Comparison of ENCODE assay signal across 1 cellular context in genomic region chr1:9328201-9328600, GRCh38.
A peak's percentile ranks its signal among the peaks of the same experiment; 100 is the strongest.
TF ChIP-seq lines count a peak whose summit lies in the region.

No MANE protein-coding gene starts in this region.

TF ChIP-seq in K562, 482 proteins besides CTCF, POLR2A, EP300 and RAD21:
- TF ChIP-seq ZNF239 (CRISPR knock-in tag; IDR thresholded peaks at IDR 0.05) (peak; percentile 97), HDAC6 (IDR thresholded peaks at IDR 0.05; ENCODE audit: low read depth, low read length) (no peak)
